Comparison of ENCODE assay signal across 10 cellular contexts in the genomic region with DNA sequence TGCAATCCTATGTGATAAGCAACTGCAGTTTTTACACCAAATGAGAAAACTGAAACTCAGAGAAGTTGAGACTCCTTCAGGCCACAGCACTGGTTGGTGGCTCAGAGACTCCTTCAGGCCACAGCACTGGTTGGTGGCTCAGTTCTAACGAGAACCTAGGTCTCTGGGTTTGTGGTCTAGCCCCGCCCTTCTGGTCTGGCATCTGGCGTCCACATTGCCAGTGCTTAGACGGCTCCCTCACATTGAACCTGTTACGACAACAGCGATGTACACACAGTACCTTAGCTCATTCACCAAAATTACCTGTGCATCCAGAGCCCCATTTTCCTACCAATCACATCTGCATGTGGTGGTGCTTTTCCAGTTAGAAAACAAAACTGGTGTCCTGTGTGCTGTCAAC.
DNase-seq lines count a peak whose midpoint lies in the region; ATAC-seq and TF ChIP-seq lines count a peak whose summit lies in the region.
"Had no signal": no experiment of that assay in that cellular context is flagged by ENCODE, and none has a peak within 500 bp of the region (broad histone marks: within the 10 kb centered on the region; RNA-seq: fewer than 3 reads in every experiment).

No MANE protein-coding gene starts in this region.

- ATAC-seq in Right ventricle myocardium inferior (no peak), HG03135 (IDR thresholded peaks at IDR 0.05; ENCODE audit: unreplicated experiment) (peak; percentile 33), mucosa of descending colon (peak; percentile 4)
- ATAC-seq in activated CD8-positive, alpha-beta T cell treated with anti-CD3 and anti-CD28 coated beads, Interleukin-2, amount 10 ng/mL, durations not matched to agents 7 days and 5 days, result peak; percentile 66

- H3K4me3 ChIP-seq in left ventricle myocardium inferior (no peak overlapping the region), mucosa of descending colon (no peak overlapping the region)
- H3K4me3 ChIP-seq: right lobe of liver had no signal

- POLR2A ChIA-PET in activated CD8-positive, alpha-beta T cell treated with anti-CD3 and anti-CD28 coated beads, Interleukin-2, amount 10 ng/mL, durations not matched to agents 7 days and 5 days (lab: Charles Lee), result interaction anchor here (0.7 to 2.1 kb wide), 6 partner anchors 27 to 304 kb away, joined by 3 to 20 read pairs (median 6); a partner anchor contains a TSS

- DNase-seq in left ventricle myocardium inferior (no peak), Right ventricle myocardium inferior (ENCODE audit: missing footprints) (no peak), mucosa of descending colon (no peak), mucosa of gallbladder (ENCODE audit: low spot score) (no peak), NCI-H1930 (lab: John Stamatoyannopoulos, UW) (no peak), substantia nigra (lab: John Stamatoyannopoulos, UW) (no peak)
- peak; percentile 76 for DNase-seq in activated CD8-positive, alpha-beta T cell treated with anti-CD3 and anti-CD28 coated beads, Interleukin-2, amount 10 ng/mL, durations not matched to agents 7 days and 5 days
- DNase-seq: DND-41, right lobe of liver had no signal

- no peaks in the 10 kb centered on the region for H3K27me3 ChIP-seq in left ventricle myocardium inferior (ENCODE audit: low read depth)
- H3K27me3 ChIP-seq: right lobe of liver had no signal

- peaks cover 46% of the 10 kb centered on the region for H3K4me1 ChIP-seq in left ventricle myocardium inferior
- peaks cover 13% of the 10 kb centered on the region for H3K4me1 ChIP-seq in mucosa of descending colon (ENCODE audit: low read depth)
- H3K4me1 ChIP-seq: right lobe of liver had no signal

- H3K27ac ChIP-seq in left ventricle myocardium inferior (replicated peaks), result peak overlapping the region; percentile 57
- H3K27ac ChIP-seq in substantia nigra (ENCODE audit: low read depth, low read length, poor library complexity, severe bottlenecking), result no peak overlapping the region
- H3K27ac ChIP-seq: right lobe of liver had no signal

- CTCF ChIA-PET in activated CD8-positive, alpha-beta T cell treated with anti-CD3 and anti-CD28 coated beads, Interleukin-2, amount 10 ng/mL, durations not matched to agents 7 days and 5 days (lab: Charles Lee), result interaction anchor here (0.9 to 4.2 kb wide), 4 partner anchors 27 to 157 kb away, joined by 3 to 57 read pairs (median 4); a partner anchor contains a TSS

- intact Hi-C loops in left ventricle myocardium inferior (cut with micrococcal nuclease), result no loop called here
- intact Hi-C loops in Right ventricle myocardium inferior (cut with DNase I), result no loop called here
- intact Hi-C loops in mucosa of descending colon (cut with DNase I, micrococcal nuclease), result no loop called here

- no peaks in the 10 kb centered on the region for H3K27me3 Mint-ChIP-seq in activated CD8-positive, alpha-beta T cell treated with anti-CD3 and anti-CD28 coated beads, Interleukin-2, amount 10 ng/mL, durations not matched to agents 7 days and 5 days (ENCODE audit: low read depth)

- no peaks in the 10 kb centered on the region for H3K9me3 Mint-ChIP-seq in activated CD8-positive, alpha-beta T cell treated with anti-CD3 and anti-CD28 coated beads, Interleukin-2, amount 10 ng/mL, durations not matched to agents 7 days and 5 days (ENCODE audit: insufficient read depth)

- peaks cover 67% of the 10 kb centered on the region for H3K4me1 Mint-ChIP-seq in activated CD8-positive, alpha-beta T cell treated with anti-CD3 and anti-CD28 coated beads, Interleukin-2, amount 10 ng/mL, durations not matched to agents 7 days and 5 days (ENCODE audit: low read depth)

- H3K27ac Mint-ChIP-seq in activated CD8-positive, alpha-beta T cell treated with anti-CD3 and anti-CD28 coated beads, Interleukin-2, amount 10 ng/mL, durations not matched to agents 7 days and 5 days, result peak overlapping the region; percentile 96

- peaks cover 15% of the 10 kb centered on the region for H3K36me3 Mint-ChIP-seq in activated CD8-positive, alpha-beta T cell treated with anti-CD3 and anti-CD28 coated beads, Interleukin-2, amount 10 ng/mL, durations not matched to agents 7 days and 5 days (ENCODE audit: low read depth)

- H3K9me3 ChIP-seq in left ventricle myocardium inferior (replicated peaks) (no peaks in the 10 kb centered on the region), mucosa of descending colon (no peaks in the 10 kb centered on the region)
- H3K9me3 ChIP-seq: right lobe of liver had no signal

- TF ChIP-seq CTCF in left ventricle myocardium inferior (IDR thresholded peaks at IDR 0.05; ENCODE audit: borderline replicate concordance) (no peak), mucosa of descending colon (IDR thresholded peaks at IDR 0.05) (no peak)

- peaks cover 78% of the 10 kb centered on the region for H3K36me3 ChIP-seq in left ventricle myocardium inferior
- no peaks in the 10 kb centered on the region for H3K36me3 ChIP-seq in mucosa of descending colon (ENCODE audit: low read depth)

- peak overlapping the region; percentile 49 for H3K4me3 Mint-ChIP-seq in activated CD8-positive, alpha-beta T cell treated with anti-CD3 and anti-CD28 coated beads, Interleukin-2, amount 10 ng/mL, durations not matched to agents 7 days and 5 days
